ENCODE assay signal across 10 cellular contexts in genomic region chr4:127622621-127622922, GRCh38. TPM values are rescaled to one million over a fixed set of nuclear protein-coding genes. Genes with fewer than 3 reads are reported as not detected.
DNase-seq lines count a peak whose midpoint lies in the region; ATAC-seq and TF ChIP-seq lines count a peak whose summit lies in the region.
"Had no signal": no experiment of that assay in that cellular context is flagged by ENCODE, and none has a peak within 500 bp of the region (broad histone marks: within the 10 kb centered on the region; RNA-seq: fewer than 3 reads in every experiment).

No MANE protein-coding gene starts in this region.

- no peaks in the 10 kb centered on the region for H3K36me3 ChIP-seq in SJSA1
- no peaks in the 10 kb centered on the region for H3K36me3 ChIP-seq in sigmoid colon
- H3K36me3 ChIP-seq in OCI-LY7 (ENCODE audit: insufficient read depth, low read length) = no peaks in the 10 kb centered on the region

- 17 to 18% methylated on average over 12 of the region's 12 CpGs for WGBS in sigmoid colon, 2 donors

- POLR2A ChIA-PET in OCI-LY7 (lab: Charles Lee) = no interaction called here

- H3K9me3 ChIP-seq in SJSA1 (replicated peaks) (no peaks in the 10 kb centered on the region; the same call in 1 of the 2 replicates), sigmoid colon (no peaks in the 10 kb centered on the region), OCI-LY7 (ENCODE audit: low read length) (no peaks in the 10 kb centered on the region)

- H3K27ac ChIP-seq in SJSA1 (no peak overlapping the region), sigmoid colon (peak overlapping the region in 2 of 4 donors; percentile 22 to 64), OCI-LY7 (ENCODE audit: low read depth, low read length, poor library complexity, severe bottlenecking) (no peak overlapping the region)

- no peak overlapping the region for H3K4me2 ChIP-seq in OCI-LY7 (ENCODE audit: low read length)

- BruUV-seq in OCI-LY7 (replicated peaks; lab: Mats Ljungman, UMichigan) = no TSS peak

- peaks cover 11% of the 10 kb centered on the region for H3K4me1 ChIP-seq in SJSA1 (replicated peaks)
- peaks cover 0 to 14% (median 9%) of the 10 kb centered on the region in 4 donors for H3K4me1 ChIP-seq in sigmoid colon
- H3K4me1 ChIP-seq in OCI-LY7 (ENCODE audit: insufficient read depth, low read length, poor library complexity, severe bottlenecking) = no peaks in the 10 kb centered on the region

- no peaks in the 10 kb centered on the region for H3K9me2 ChIP-seq in OCI-LY7 (ENCODE audit: insufficient read depth, low read length)

- TF ChIP-seq CTCF in sigmoid colon (IDR thresholded peaks at IDR 0.05) = no peak
- TF ChIP-seq CTCF in OCI-LY7 (conservative IDR thresholded peaks at IDR 0.05; ENCODE audit: low read length) = no peak

- no peaks in the 10 kb centered on the region for H4K20me1 ChIP-seq in OCI-LY7 (ENCODE audit: insufficient read depth, low read length)

- H3K79me2 ChIP-seq in OCI-LY7 (ENCODE audit: insufficient read depth, low read depth, low read length) = no peaks in the 10 kb centered on the region

- intact Hi-C loops in left ventricle myocardium superior (cut with micrococcal nuclease) (no loop called here), sigmoid colon (cut with DNase I) (no loop called here), OCI-LY7 (cut with micrococcal nuclease; ENCODE audit: unreplicated experiment) (no loop called here)

- TF ChIP-seq EP300 in sigmoid colon (IDR thresholded peaks at IDR 0.05) = no peak

- H3K4me3 ChIP-seq in SJSA1 (peak overlapping the region; percentile 47), sigmoid colon (peak overlapping the region; percentile 42 to 68 (median 54)), OCI-LY7 (ENCODE audit: low read depth, low read length, poor library complexity, severe bottlenecking) (no peak overlapping the region)

- no peaks in the 10 kb centered on the region; the same call in 1 of the 2 replicates for H3K27me3 ChIP-seq in SJSA1 (replicated peaks)
- peaks cover 0 to 6% (median 3%) of the 10 kb centered on the region in 3 donors for H3K27me3 ChIP-seq in sigmoid colon

- no peak overlapping the region for H2AFZ ChIP-seq in OCI-LY7 (ENCODE audit: low read length)

- CTCF ChIA-PET in OCI-LY7 (lab: Charles Lee; ENCODE audit: unreplicated experiment) = no interaction called here

- ATAC-seq in GM21423 (IDR thresholded peaks at IDR 0.05; ENCODE audit: unreplicated experiment) = peak; percentile 43
- ATAC-seq in left ventricle myocardium superior = no peak
- no peak for ATAC-seq in GM19035 (IDR thresholded peaks at IDR 0.05; ENCODE audit: unreplicated experiment)

- DNase-seq in SJSA1 (ENCODE audit: low read depth in 1 of 2, low spot score in 2 of 2) = peak in 1 of 2 experiments; percentile 61
- DNase-seq in left ventricle myocardium superior = peak; percentile 52
- no peak for DNase-seq in sigmoid colon
- DNase-seq in midbrain (lab: John Stamatoyannopoulos, UW) = no peak
- no peak for DNase-seq in OCI-LY7 (ENCODE audit: low spot score)
- no peak for DNase-seq in foreskin melanocyte
- DNase-seq: activated CD4-positive, alpha-beta T cell treated with anti-CD3 and anti-CD28 coated beads, Interleukin-2, amount 10 ng/mL, durations not matched to agents 24 days and 14 days; NCI-H187 treated with DMSO at 0.1 percent for 48 hours had no signal

- TF ChIP-seq POLR2A in sigmoid colon (IDR thresholded peaks at IDR 0.05) = no peak

RNA-seq across cellular contexts. Expression of gene INTU, which starts 10.2 kb away (rescaled TPM):
- total RNA-seq in SJSA1 (2014; rRNA removed; shearing (Covaris generic)) = 2.2 and 4.4 TPM in 2 replicates
- 4.6 TPM for total RNA-seq in left ventricle myocardium superior
- total RNA-seq in sigmoid colon = 1 to 10 TPM; 7.6 to 10.0 (median 9.5) TPM
- under 1 TPM; under 0.01 to 0.90 (median 0.23) TPM for polyA plus RNA-seq in sigmoid colon
- not detected in 2 replicates for total RNA-seq in OCI-LY7 (2014; rRNA removed; shearing (Covaris generic))
- not detected in 2 replicates for total RNA-seq in OCI-LY7 (2022)
- total RNA-seq: activated CD4-positive, alpha-beta T cell treated with anti-CD3 and anti-CD28 coated beads, Interleukin-2, amount 10 ng/mL, durations not matched to agents 24 days and 14 days had no signal
